ENCODE assay signal across 17 cellular contexts in the genomic region with DNA sequence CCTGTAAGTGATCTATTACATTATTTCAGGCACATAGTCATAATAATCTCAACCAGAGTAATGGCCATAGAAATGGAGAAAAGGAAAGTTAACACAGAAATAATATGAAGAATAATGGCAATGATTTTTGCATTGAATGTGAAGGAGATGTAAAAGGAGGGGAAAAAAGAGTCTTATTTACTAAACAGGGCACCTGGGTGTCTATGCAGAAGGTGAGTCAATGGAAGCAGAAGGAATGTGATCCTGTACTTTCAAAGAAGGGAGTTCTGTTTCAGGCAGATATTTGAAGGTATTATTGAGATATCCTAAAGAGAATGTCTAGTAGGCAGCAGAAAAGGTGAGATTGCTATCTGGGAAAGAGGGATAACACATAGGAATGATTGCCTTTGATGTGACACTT.
DNase-seq lines count a peak whose midpoint lies in the region; ATAC-seq and FAIRE-seq lines count a peak whose summit lies in the region.
"Had no signal": no experiment of that assay in that cellular context is flagged by ENCODE, and none has a peak within 500 bp of the region (broad histone marks: within the 10 kb centered on the region; RNA-seq: fewer than 3 reads in every experiment).

No MANE protein-coding gene starts in this region.

- no peak overlapping the region for H3K4me2 ChIP-seq in Karpas-422 (ENCODE audit: low read depth, low read length, poor library complexity, severe bottlenecking)

- peak overlapping the region; percentile 54 for H3K4me3 ChIP-seq in effector memory CD4-positive, alpha-beta T cell (ENCODE audit: insufficient read depth, low read depth, low read length, poor library complexity, severe bottlenecking)
- peak overlapping the region in 1 of 2 donors; percentile 30 for H3K4me3 ChIP-seq in small intestine (ENCODE audit: low read depth in 1 of 2, low read length in 2 of 2)
- no peak overlapping the region for H3K4me3 ChIP-seq in Karpas-422 (ENCODE audit: low read length)
- H3K4me3 ChIP-seq: right atrium auricular region had no signal

- H3K4me3 Mint-ChIP-seq in T-helper 1 cell treated with Interleukin-12 subunit alpha and Interleukin-12 subunit beta and Interleukin-4 antibody, amounts not matched to agents 30 μg/mL and 1 μg/mL, for 36 hours = peak overlapping the region; percentile 86
- H3K4me3 Mint-ChIP-seq in activated CD4-positive, alpha-beta memory T cell treated with anti-CD3 and anti-CD28 coated beads for 36 hours = peak overlapping the region; percentile 79
- H3K4me3 Mint-ChIP-seq: naive B cell had no signal

- H3K27ac Mint-ChIP-seq in T-helper 1 cell treated with Interleukin-12 subunit alpha and Interleukin-12 subunit beta and Interleukin-4 antibody, amounts not matched to agents 30 μg/mL and 1 μg/mL, for 36 hours = peak overlapping the region; percentile 91
- H3K27ac Mint-ChIP-seq in activated CD4-positive, alpha-beta memory T cell treated with anti-CD3 and anti-CD28 coated beads for 36 hours = peak overlapping the region; percentile 94
- H3K27ac Mint-ChIP-seq: naive B cell had no signal

- no peaks in the 10 kb centered on the region for H3K9me3 ChIP-seq in effector memory CD4-positive, alpha-beta T cell (ENCODE audit: control insufficient read depth, low read length)
- H3K9me3 ChIP-seq in small intestine (ENCODE audit: control insufficient read depth, low read depth) = no peaks in the 10 kb centered on the region
- H3K9me3 ChIP-seq in Karpas-422 (ENCODE audit: low read length) = peaks cover 6% of the 10 kb centered on the region; the same call in 1 of the 2 replicates
- H3K9me3 ChIP-seq: right atrium auricular region had no signal

- H3K9me3 Mint-ChIP-seq in T-helper 1 cell treated with Interleukin-12 subunit alpha and Interleukin-12 subunit beta and Interleukin-4 antibody, amounts not matched to agents 30 μg/mL and 1 μg/mL, for 36 hours = no peaks in the 10 kb centered on the region
- H3K9me3 Mint-ChIP-seq in activated CD4-positive, alpha-beta memory T cell treated with anti-CD3 and anti-CD28 coated beads for 36 hours = no peaks in the 10 kb centered on the region
- H3K9me3 Mint-ChIP-seq: naive B cell had no signal

- H3K36me3 ChIP-seq in effector memory CD4-positive, alpha-beta T cell (ENCODE audit: control insufficient read depth, insufficient read depth, low read length) = no peaks in the 10 kb centered on the region
- no peaks in the 10 kb centered on the region for H3K36me3 ChIP-seq in small intestine (ENCODE audit: control insufficient read depth in 2 of 2, insufficient read depth in 2 of 2, low read length in 2 of 2)
- H3K36me3 ChIP-seq in Karpas-422 (ENCODE audit: insufficient read depth, low read length) = no peaks in the 10 kb centered on the region
- H3K36me3 ChIP-seq: right atrium auricular region had no signal

- H2AFZ ChIP-seq in Karpas-422 (ENCODE audit: low read length) = no peak overlapping the region

- CTCF ChIA-PET in activated CD4-positive, alpha-beta memory T cell treated with anti-CD3 and anti-CD28 coated beads for 36 hours (lab: Charles Lee) = interaction anchor here (0.6 to 3.9 kb wide), 8 partner anchors 10 to 260 kb away, joined by 3 to 21 read pairs (median 11); no protein-coding TSS in a partner anchor

- DNase-seq in T-helper 1 cell (no peak), small intestine (peak; percentile 16), Karpas-422 (no peak), GOT3 (lab: John Stamatoyannopoulos, UW) (no peak)
- no peak for DNase-seq in activated CD4-positive, alpha-beta memory T cell treated with anti-CD3 and anti-CD28 coated beads for 36 hours
- no peak for DNase-seq in effector memory CD4-positive, alpha-beta T cell
- DNase-seq: activated CD4-positive, CD25-positive, alpha-beta regulatory T cell; activated effector memory CD4-positive, alpha-beta T cell treated with Interleukin-2 at 50 U/mL for 16 hours; erythroblast; naive B cell; NCI-H1105 treated with DMSO at 0.1 percent for 48 hours; NCI-H345; stimulated activated CD4-positive, alpha-beta T cell treated with anti-CD3 and anti-CD28 coated beads, Interleukin-4, amount 100 ng/mL, for 1 hour had no signal

- ATAC-seq in esophagus mucosa = no peak

- H3K27me3 ChIP-seq in effector memory CD4-positive, alpha-beta T cell (replicated peaks; ENCODE audit: control insufficient read depth, insufficient read depth, low read length, poor library complexity, severe bottlenecking) = no peaks in the 10 kb centered on the region
- H3K27me3 ChIP-seq in small intestine (ENCODE audit: control insufficient read depth in 2 of 2, insufficient read depth in 2 of 2, low read length in 2 of 2) (no peaks in the 10 kb centered on the region), Karpas-422 (ENCODE audit: low read length) (no peaks in the 10 kb centered on the region)
- H3K27me3 ChIP-seq: right atrium auricular region had no signal

- H3K4me1 Mint-ChIP-seq in T-helper 1 cell treated with Interleukin-12 subunit alpha and Interleukin-12 subunit beta and Interleukin-4 antibody, amounts not matched to agents 30 μg/mL and 1 μg/mL, for 36 hours (ENCODE audit: low read depth) = peaks cover 44% of the 10 kb centered on the region
- peaks cover 51% of the 10 kb centered on the region for H3K4me1 Mint-ChIP-seq in activated CD4-positive, alpha-beta memory T cell treated with anti-CD3 and anti-CD28 coated beads for 36 hours (ENCODE audit: low read depth)
- H3K4me1 Mint-ChIP-seq: naive B cell had no signal

- intact Hi-C loops in activated CD4-positive, alpha-beta memory T cell treated with anti-CD3 and anti-CD28 coated beads for 36 hours (cut with micrococcal nuclease) = loop anchor here (1.0 to 10.0 kb wide), 11 partner anchors 8 to 946 kb away; a partner anchor contains a TSS

- POLR2A ChIA-PET in activated CD4-positive, alpha-beta memory T cell treated with anti-CD3 and anti-CD28 coated beads for 36 hours (lab: Charles Lee) = interaction anchor here (0.6 to 6.0 kb wide), 12 partner anchors 8 to 218 kb away, joined by 3 to 116 read pairs (median 9); no protein-coding TSS in a partner anchor

- H3K4me1 ChIP-seq in effector memory CD4-positive, alpha-beta T cell (ENCODE audit: control insufficient read depth, insufficient read depth, low read length, poor library complexity, severe bottlenecking) = peaks cover 33% of the 10 kb centered on the region
- H3K4me1 ChIP-seq in small intestine (ENCODE audit: control insufficient read depth in 2 of 2, insufficient read depth in 1 of 2, low read depth in 1 of 2, low read length in 1 of 2) (peaks cover 0 to 2% of the 10 kb centered on the region in 2 donors), Karpas-422 (ENCODE audit: low read length) (no peaks in the 10 kb centered on the region)
- H3K4me1 ChIP-seq: right atrium auricular region had no signal

- H4K20me1 ChIP-seq in Karpas-422 (ENCODE audit: insufficient read depth, low read depth, low read length) = no peaks in the 10 kb centered on the region

- peaks cover 11% of the 10 kb centered on the region for H3K36me3 Mint-ChIP-seq in T-helper 1 cell treated with Interleukin-12 subunit alpha and Interleukin-12 subunit beta and Interleukin-4 antibody, amounts not matched to agents 30 μg/mL and 1 μg/mL, for 36 hours (ENCODE audit: low read depth)
- peaks cover 48% of the 10 kb centered on the region for H3K36me3 Mint-ChIP-seq in activated CD4-positive, alpha-beta memory T cell treated with anti-CD3 and anti-CD28 coated beads for 36 hours
- H3K36me3 Mint-ChIP-seq: CD14-positive monocyte, naive B cell had no signal

- H3K27me3 Mint-ChIP-seq in T-helper 1 cell treated with Interleukin-12 subunit alpha and Interleukin-12 subunit beta and Interleukin-4 antibody, amounts not matched to agents 30 μg/mL and 1 μg/mL, for 36 hours (ENCODE audit: low read depth) = no peaks in the 10 kb centered on the region
- no peaks in the 10 kb centered on the region for H3K27me3 Mint-ChIP-seq in activated CD4-positive, alpha-beta memory T cell treated with anti-CD3 and anti-CD28 coated beads for 36 hours
- H3K27me3 Mint-ChIP-seq: naive B cell had no signal

- 0 out of 2 replicates have a peak, but pooled peaks cover 3% of the 10 kb centered on the region for H3K9me2 ChIP-seq in Karpas-422 (replicated peaks; ENCODE audit: insufficient read depth, low read length)

- H3K27ac ChIP-seq in effector memory CD4-positive, alpha-beta T cell (ENCODE audit: insufficient read depth, low read length, poor library complexity, severe bottlenecking) = peak overlapping the region; percentile 75
- peak overlapping the region; percentile 60 to 64 for H3K27ac ChIP-seq in small intestine (ENCODE audit: low read depth in 1 of 2, low read length in 1 of 2)
- no peak overlapping the region for H3K27ac ChIP-seq in Karpas-422 (ENCODE audit: low read length)
- H3K27ac ChIP-seq: right atrium auricular region had no signal

- no peak for FAIRE-seq in small intestine (lab: Jason Lieb, UNC)

- H3K9ac ChIP-seq in Karpas-422 (ENCODE audit: low read length) = no peak overlapping the region

- no peaks in the 10 kb centered on the region for H3K79me2 ChIP-seq in Karpas-422 (ENCODE audit: low read length)
